8 cellular contexts compared by ENCODE assay signal in genomic region chr1:151992345-151993083, GRCh38. TPM values are rescaled to one million over a fixed set of nuclear protein-coding genes. Genes with fewer than 3 reads are reported as not detected.
DNase-seq lines count a peak whose midpoint lies in the region; ATAC-seq, FAIRE-seq and TF ChIP-seq lines count a peak whose summit lies in the region.

No MANE protein-coding gene starts in this region.

- H3K36me3 Mint-ChIP-seq in T-helper 1 cell treated with Interleukin-12 subunit alpha and Interleukin-12 subunit beta and Interleukin-4 antibody, amounts not matched to agents 30 μg/mL and 1 μg/mL, for 36 hours (ENCODE audit: low read depth): peaks cover 15% of the 10 kb centered on the region

- TF ChIP-seq POLR2A in lower leg skin (IDR thresholded peaks at IDR 0.05): peak in 1 of 2 donors; percentile 19
- TF ChIP-seq POLR2A in suprapubic skin (IDR thresholded peaks at IDR 0.05): peak; percentile 76 to 80

- peak overlapping the region; percentile 96 for H3K27ac Mint-ChIP-seq in T-helper 1 cell treated with Interleukin-12 subunit alpha and Interleukin-12 subunit beta and Interleukin-4 antibody, amounts not matched to agents 30 μg/mL and 1 μg/mL, for 36 hours

- 2 to 5% methylated on average over 18 to 20 of the region's 20 CpGs for WGBS in lower leg skin, 2 donors
- whole genome bisulfite sequencing in suprapubic skin: 5% methylated on average over 17 of the region's 20 CpGs

- peak overlapping the region in 24 of 59 donors; percentile 5 to 84 (median 58) for H3K27ac ChIP-seq in dorsolateral prefrontal cortex
- H3K27ac ChIP-seq in suprapubic skin: peak overlapping the region; percentile 95

- intact Hi-C loops in dorsolateral prefrontal cortex (cut with DNase I) (no loop called here), lower leg skin (cut with DNase I; ENCODE audit: low total_unique reads) (no loop called here)

- TF ChIP-seq CTCF in BE2C (IDR thresholded peaks at IDR 0.05; ENCODE audit: low read depth, low read length) (no peak), dorsolateral prefrontal cortex (IDR thresholded peaks at IDR 0.05 in 54 of 56, conservative IDR thresholded peaks at IDR 0.05 in 2 of 56; ENCODE audit: low read depth in 1 of 56, partially characterized antibody in 56 of 56) (no peak), lower leg skin (IDR thresholded peaks at IDR 0.05) (no peak), suprapubic skin (IDR thresholded peaks at IDR 0.05) (no peak)

- peak overlapping the region; percentile 97 for H3K4me3 Mint-ChIP-seq in T-helper 1 cell treated with Interleukin-12 subunit alpha and Interleukin-12 subunit beta and Interleukin-4 antibody, amounts not matched to agents 30 μg/mL and 1 μg/mL, for 36 hours

- H3K4me1 ChIP-seq in BE2C (peaks cover 22% of the 10 kb centered on the region), suprapubic skin (peaks cover 67% of the 10 kb centered on the region)

- no peaks in the 10 kb centered on the region for H3K27me3 Mint-ChIP-seq in T-helper 1 cell treated with Interleukin-12 subunit alpha and Interleukin-12 subunit beta and Interleukin-4 antibody, amounts not matched to agents 30 μg/mL and 1 μg/mL, for 36 hours (ENCODE audit: low read depth)

- no peak for TF ChIP-seq EP300 in suprapubic skin (IDR thresholded peaks at IDR 0.05)

- peaks cover 66% of the 10 kb centered on the region for H3K27me3 ChIP-seq in BE2C
- peaks cover 0 to 47% (median 12%) of the 10 kb centered on the region in 45 donors for H3K27me3 ChIP-seq in dorsolateral prefrontal cortex
- no peaks in the 10 kb centered on the region for H3K27me3 ChIP-seq in suprapubic skin

- H3K36me3 ChIP-seq in BE2C: no peaks in the 10 kb centered on the region
- H3K36me3 ChIP-seq in suprapubic skin: no peaks in the 10 kb centered on the region

- peak; percentile 49 for FAIRE-seq in HTR-8/SVneo (lab: Jason Lieb, UNC)

- H3K4me3 ChIP-seq in BE2C (ENCODE audit: low read depth, low read length): peak overlapping the region; percentile 50
- H3K4me3 ChIP-seq in dorsolateral prefrontal cortex: peak overlapping the region in 56 of 59 donors; percentile 14 to 75 (median 64)
- H3K4me3 ChIP-seq in lower leg skin (ENCODE audit: low read depth, poor library complexity, severe bottlenecking): peak overlapping the region; percentile 75
- H3K4me3 ChIP-seq in suprapubic skin: peak overlapping the region; percentile 69

- peaks cover 63% of the 10 kb centered on the region for H3K4me1 Mint-ChIP-seq in T-helper 1 cell treated with Interleukin-12 subunit alpha and Interleukin-12 subunit beta and Interleukin-4 antibody, amounts not matched to agents 30 μg/mL and 1 μg/mL, for 36 hours (ENCODE audit: low read depth)

- no peak for ATAC-seq in GM19463 (IDR thresholded peaks at IDR 0.05; ENCODE audit: unreplicated experiment)
- no peak for ATAC-seq in HG03025 (IDR thresholded peaks at IDR 0.05; ENCODE audit: low FRiP score, unreplicated experiment)

- peak; percentile 51 for DNase-seq in BE2C
- DNase-seq in HTR-8/SVneo (ENCODE audit: insufficient read length, low spot score): peak; percentile 90
- DNase-seq in dorsolateral prefrontal cortex: no peak
- peak; percentile 90 to 97 for DNase-seq in lower leg skin (ENCODE audit: low spot score in 2 of 2)
- peak; percentile 93 to 96 for DNase-seq in suprapubic skin (ENCODE audit: low spot score in 2 of 2)

- no peaks in the 10 kb centered on the region for H3K9me3 ChIP-seq in BE2C
- H3K9me3 ChIP-seq in suprapubic skin: no peaks in the 10 kb centered on the region

- no peaks in the 10 kb centered on the region for H3K9me3 Mint-ChIP-seq in T-helper 1 cell treated with Interleukin-12 subunit alpha and Interleukin-12 subunit beta and Interleukin-4 antibody, amounts not matched to agents 30 μg/mL and 1 μg/mL, for 36 hours

RNA-seq across cellular contexts. Expression of gene S100A10, which starts 1.1 kb away (rescaled TPM):
- not detected for polyA plus RNA-seq in BE2C (2012; ENCODE audit: insufficient read depth, insufficient read length, low read depth)
- total RNA-seq in dorsolateral prefrontal cortex (100 to 1,000 TPM in 2 of 120 experiments, 10 to 100 TPM in 118; 11.5 to 123 (median 26.9) TPM), lower leg skin (100 to 1,000 TPM in 2 of 4 donors, 10 to 100 TPM in 2; 74.8 to 153 (median 102) TPM), suprapubic skin (100 to 1,000 TPM; 109 to 247 (median 171) TPM)

RNA-seq across cellular contexts. Expression of gene S100A11, which starts 44.3 kb away (rescaled TPM):
- 165 TPM for polyA plus RNA-seq in BE2C (2012; ENCODE audit: insufficient read depth, insufficient read length, low read depth)
- total RNA-seq in dorsolateral prefrontal cortex (100 to 1,000 TPM in 2 of 120 experiments, 10 to 100 TPM in 110, 1 to 10 TPM in 8; 7.0 to 134 (median 22.1) TPM), lower leg skin (100 to 1,000 TPM; 394 to 516 (median 448) TPM), suprapubic skin (100 to 1,000 TPM; 431 to 722 (median 606) TPM)

Comparison
In these comparisons a context has a peak if more than half of its experiments do, and no peak if none do; other contexts are left out.
1. DNase-seq: peak in BE2C (single experiment), HTR-8/SVneo (single experiment), lower leg skin (2 of 2) and suprapubic skin (2 of 2); none in dorsolateral prefrontal cortex (0 of 10).
2. Peak in every context shown above with its lines, with median percentiles within 50 percentile points of each other: H3K4me3 ChIP-seq.